In genomic region chr4:98905297-98905696, GRCh38 we compare ENCODE assay signal across 27 cellular contexts. TPM values are rescaled to one million over a fixed set of nuclear protein-coding genes. Genes with fewer than 3 reads are reported as not detected.
A peak's percentile ranks its signal among the peaks of the same experiment; 100 is the strongest.
DNase-seq lines count a peak whose midpoint lies in the region; ATAC-seq lines count a peak whose summit lies in the region.
"Had no signal": no experiment of that assay in that cellular context is flagged by ENCODE, and none has a peak within 500 bp of the region (broad histone marks: within the 10 kb centered on the region; RNA-seq: fewer than 3 reads in every experiment).

No MANE protein-coding gene starts in this region.

- H3K27ac ChIP-seq in GM23248 (peak overlapping the region; percentile 29), trophoblast cell (ENCODE audit: low read depth, low read length) (no peak overlapping the region)
- H3K27ac ChIP-seq: ascending aorta, epithelial cell of prostate, parathyroid adenoma, Peyer's patch, WERI-Rb-1 had no signal

- no peaks in the 10 kb centered on the region for H3K27me3 ChIP-seq in GM23248 (replicated peaks; ENCODE audit: insufficient read depth)
- H3K27me3 ChIP-seq in trophoblast cell (ENCODE audit: insufficient read depth, low read length), result no peaks in the 10 kb centered on the region
- H3K27me3 ChIP-seq: ascending aorta, Peyer's patch had no signal

- H3K9ac ChIP-seq in GM23248 (no peak overlapping the region), trophoblast cell (ENCODE audit: low read length) (no peak overlapping the region)
- H3K9ac ChIP-seq: parathyroid adenoma had no signal

- H3K23ac ChIP-seq in trophoblast cell (ENCODE audit: low read length), result no peak overlapping the region

- no peak overlapping the region for H4K12ac ChIP-seq in trophoblast cell (ENCODE audit: low read depth, low read length)

- WGBS in GM23248 (ENCODE audit: low coverage in 1 of 2, low lambda C conversion rate in 2 of 2, missing lambda C conversion rate in 2 of 2), 2 experiments, result 96 to 99% methylated on average over 3 of the region's 3 CpGs
- WGBS in trophoblast cell (ENCODE audit: extremely low coverage, insufficient coverage, insufficient read length), result no CpG with 5 or more reads among the region's 3 CpGs

- H3K9me3 Mint-ChIP-seq in activated naive CD4-positive, alpha-beta T cell treated with anti-CD3 and anti-CD28 coated beads, Interleukin-2, amount 50 U/mL, for 24 hours, result peaks cover 3% of the 10 kb centered on the region
- no peaks in the 10 kb centered on the region for H3K9me3 Mint-ChIP-seq in activated naive CD4-positive, alpha-beta T cell treated with anti-CD3 and anti-CD28 coated beads, Interleukin-2, amount 10 ng/mL, durations not matched to agents 7 days and 5 days
- H3K9me3 Mint-ChIP-seq in activated naive CD8-positive, alpha-beta T cell treated with anti-CD3 and anti-CD28 coated beads, Interleukin-2, amount 50 U/mL, for 24 hours, result no peaks in the 10 kb centered on the region
- H3K9me3 Mint-ChIP-seq in T-cell, result no peaks in the 10 kb centered on the region
- H3K9me3 Mint-ChIP-seq: immature natural killer cell, neural crest cell had no signal

- H2BK5ac ChIP-seq in trophoblast cell (ENCODE audit: low read depth, low read length, poor library complexity), result no peak overlapping the region

- no peak overlapping the region for H2AK5ac ChIP-seq in trophoblast cell (ENCODE audit: low read length)

- peaks cover 24% of the 10 kb centered on the region for H3K36me3 Mint-ChIP-seq in activated naive CD4-positive, alpha-beta T cell treated with anti-CD3 and anti-CD28 coated beads, Interleukin-2, amount 50 U/mL, for 24 hours
- peaks cover 38% of the 10 kb centered on the region for H3K36me3 Mint-ChIP-seq in activated naive CD4-positive, alpha-beta T cell treated with anti-CD3 and anti-CD28 coated beads, Interleukin-2, amount 10 ng/mL, durations not matched to agents 7 days and 5 days
- peaks cover 52% of the 10 kb centered on the region for H3K36me3 Mint-ChIP-seq in activated naive CD8-positive, alpha-beta T cell treated with anti-CD3 and anti-CD28 coated beads, Interleukin-2, amount 50 U/mL, for 24 hours (ENCODE audit: low read depth)
- H3K36me3 Mint-ChIP-seq in T-cell, result peaks cover 33% of the 10 kb centered on the region

- H2AFZ ChIP-seq in GM23248, result no peak overlapping the region
- H2AFZ ChIP-seq in trophoblast cell (ENCODE audit: insufficient read depth, low read length, poor library complexity), result no peak overlapping the region
- H2AFZ ChIP-seq: parathyroid adenoma had no signal

- CTCF ChIA-PET in activated naive CD4-positive, alpha-beta T cell treated with anti-CD3 and anti-CD28 coated beads, Interleukin-2, amount 10 ng/mL, durations not matched to agents 7 days and 5 days (lab: Charles Lee), result interaction anchor here (1.2 kb wide), 1 partner anchor 23 kb away, joined by 3 read pairs; the partner anchor contains the start of gene EIF4E
- CTCF ChIA-PET in T-cell (lab: Charles Lee), result interaction anchor here in 1 of 2 donors (0.6 kb wide), 1 partner anchor 758 kb away, joined by 4 read pairs; no protein-coding TSS in a partner anchor

- no peak overlapping the region for H3K4me3 Mint-ChIP-seq in activated naive CD4-positive, alpha-beta T cell treated with anti-CD3 and anti-CD28 coated beads, Interleukin-2, amount 50 U/mL, for 24 hours
- no peak overlapping the region for H3K4me3 Mint-ChIP-seq in activated naive CD4-positive, alpha-beta T cell treated with anti-CD3 and anti-CD28 coated beads, Interleukin-2, amount 10 ng/mL, durations not matched to agents 7 days and 5 days
- no peak overlapping the region for H3K4me3 Mint-ChIP-seq in activated naive CD8-positive, alpha-beta T cell treated with anti-CD3 and anti-CD28 coated beads, Interleukin-2, amount 50 U/mL, for 24 hours
- H3K4me3 Mint-ChIP-seq in T-cell, result no peak overlapping the region
- H3K4me3 Mint-ChIP-seq: activated naive CD8-positive, alpha-beta T cell; immature natural killer cell; neural crest cell had no signal

- no peak overlapping the region for H3K18ac ChIP-seq in trophoblast cell (ENCODE audit: low read length)

- in situ Hi-C loops in GM23248 (cut with MboI), result no loop called here

- H3K4me1 ChIP-seq in GM23248 (ENCODE audit: insufficient read depth), result peaks cover 30% of the 10 kb centered on the region
- peaks cover 0 to 2% of the 10 kb centered on the region in 2 experiments for H3K4me1 ChIP-seq in trophoblast cell (ENCODE audit: control insufficient read depth in 1 of 2, insufficient read depth in 2 of 2, low read length in 2 of 2)
- H3K4me1 ChIP-seq: parathyroid adenoma had no signal

- no peak for DNase-seq in activated naive CD4-positive, alpha-beta T cell treated with anti-CD3 and anti-CD28 coated beads, Interleukin-2, amount 10 ng/mL, durations not matched to agents 7 days and 5 days
- no peak for DNase-seq in GM23248
- DNase-seq in activated naive CD8-positive, alpha-beta T cell treated with anti-CD3 and anti-CD28 coated beads, Interleukin-2, amount 50 U/mL, for 24 hours, result no peak
- no peak for DNase-seq in trophoblast cell
- no peak for DNase-seq in T-cell
- DNase-seq: AML-193; cortex of kidney; effector memory CD4-positive, alpha-beta T cell; hypothalamus; immature natural killer cell; left cardiac atrium; mucosa of descending colon; NCI-H1436 treated with DMSO at 0.1 percent for 48 hours; NCI-H2081 treated with DMSO at 0.1 percent for 48 hours; Peyer's patch; SIG-M5; small intestine; stimulated activated naive CD4-positive, alpha-beta T cell; WERI-Rb-1 had no signal

- H3K14ac ChIP-seq in trophoblast cell (ENCODE audit: low read length), result no peak overlapping the region

- no peak overlapping the region for H2BK120ac ChIP-seq in trophoblast cell (ENCODE audit: insufficient read depth, low read length, poor library complexity)

- H4K8ac ChIP-seq in trophoblast cell (ENCODE audit: low read depth, low read length), result no peak overlapping the region

- H3K4ac ChIP-seq in trophoblast cell (ENCODE audit: low read depth, low read length), result peak overlapping the region; percentile 89

- peaks cover 14% of the 10 kb centered on the region for H3F3A ChIP-seq in GM23248 (ENCODE audit: insufficient read depth)

- no peaks in the 10 kb centered on the region for H3K79me1 ChIP-seq in trophoblast cell (ENCODE audit: low read length)

- H3K27ac Mint-ChIP-seq in activated naive CD4-positive, alpha-beta T cell treated with anti-CD3 and anti-CD28 coated beads, Interleukin-2, amount 50 U/mL, for 24 hours, result peak overlapping the region; percentile 52
- H3K27ac Mint-ChIP-seq in activated naive CD4-positive, alpha-beta T cell treated with anti-CD3 and anti-CD28 coated beads, Interleukin-2, amount 10 ng/mL, durations not matched to agents 7 days and 5 days, result no peak overlapping the region
- H3K27ac Mint-ChIP-seq in activated naive CD8-positive, alpha-beta T cell treated with anti-CD3 and anti-CD28 coated beads, Interleukin-2, amount 50 U/mL, for 24 hours, result peak overlapping the region; percentile 16
- H3K27ac Mint-ChIP-seq in T-cell, result no peak overlapping the region

- peaks cover 88% of the 10 kb centered on the region for H3K4me1 Mint-ChIP-seq in activated naive CD4-positive, alpha-beta T cell treated with anti-CD3 and anti-CD28 coated beads, Interleukin-2, amount 50 U/mL, for 24 hours
- H3K4me1 Mint-ChIP-seq in activated naive CD4-positive, alpha-beta T cell treated with anti-CD3 and anti-CD28 coated beads, Interleukin-2, amount 10 ng/mL, durations not matched to agents 7 days and 5 days, result peaks cover 8% of the 10 kb centered on the region
- H3K4me1 Mint-ChIP-seq in activated naive CD8-positive, alpha-beta T cell treated with anti-CD3 and anti-CD28 coated beads, Interleukin-2, amount 50 U/mL, for 24 hours, result peaks cover 62% of the 10 kb centered on the region
- H3K4me1 Mint-ChIP-seq in T-cell, result peaks cover 76 to 82% (median 78%) of the 10 kb centered on the region in 3 donors

- no peaks in the 10 kb centered on the region for H3K27me3 Mint-ChIP-seq in activated naive CD4-positive, alpha-beta T cell treated with anti-CD3 and anti-CD28 coated beads, Interleukin-2, amount 50 U/mL, for 24 hours
- H3K27me3 Mint-ChIP-seq in activated naive CD4-positive, alpha-beta T cell treated with anti-CD3 and anti-CD28 coated beads, Interleukin-2, amount 10 ng/mL, durations not matched to agents 7 days and 5 days, result no peaks in the 10 kb centered on the region
- H3K27me3 Mint-ChIP-seq in activated naive CD8-positive, alpha-beta T cell treated with anti-CD3 and anti-CD28 coated beads, Interleukin-2, amount 50 U/mL, for 24 hours, result no peaks in the 10 kb centered on the region
- no peaks in the 10 kb centered on the region for H3K27me3 Mint-ChIP-seq in T-cell
- H3K27me3 Mint-ChIP-seq: activated naive CD8-positive, alpha-beta T cell had no signal

- POLR2A ChIA-PET in T-cell (lab: Charles Lee), result no interaction called here

- H2BK12ac ChIP-seq in trophoblast cell (ENCODE audit: low read length), result no peak overlapping the region

- H3K4me2 ChIP-seq in GM23248 (ENCODE audit: unreplicated experiment) (peak overlapping the region; percentile 37), trophoblast cell (ENCODE audit: low read length) (no peak overlapping the region)

- H4K91ac ChIP-seq in trophoblast cell (ENCODE audit: low read depth, low read length), result no peak overlapping the region

- H3K36me3 ChIP-seq in GM23248 (ENCODE audit: low read depth) (peaks cover 15% of the 10 kb centered on the region; the same call in 1 of the 2 replicates), trophoblast cell (ENCODE audit: control insufficient read depth in 1 of 2, insufficient read depth in 2 of 2, low read length in 2 of 2) (peaks cover 4 to 8% of the 10 kb centered on the region in 2 experiments)

- no peaks in the 10 kb centered on the region for H4K20me1 ChIP-seq in GM23248 (ENCODE audit: insufficient read depth)

- H3K4me3 ChIP-seq in GM23248, result no peak overlapping the region
- no peak overlapping the region for H3K4me3 ChIP-seq in trophoblast cell (ENCODE audit: low read depth, low read length)
- H3K4me3 ChIP-seq: ascending aorta, mucosa of descending colon, Peyer's patch had no signal

- ATAC-seq in activated naive CD8-positive, alpha-beta T cell treated with anti-CD3 and anti-CD28 coated beads, Interleukin-2, amount 50 U/mL, for 24 hours, result peak; percentile 72
- ATAC-seq in GM18867 (IDR thresholded peaks at IDR 0.05; ENCODE audit: unreplicated experiment) (no peak), GM21381 (IDR thresholded peaks at IDR 0.05; ENCODE audit: unreplicated experiment) (no peak), T-cell (replicated peaks in 1 of 4) (no peak)
- ATAC-seq: left cardiac atrium, mucosa of descending colon had no signal

- H3K79me2 ChIP-seq in GM23248 (ENCODE audit: insufficient read depth) (peaks cover 100% of the 10 kb centered on the region), trophoblast cell (ENCODE audit: control insufficient read depth, insufficient read depth, low read length, poor library complexity) (peaks cover 8% of the 10 kb centered on the region)

- no peaks in the 10 kb centered on the region for H3K9me2 ChIP-seq in GM23248 (ENCODE audit: insufficient read depth)

- H3K9me3 ChIP-seq in GM23248 (ENCODE audit: low read depth), result no peaks in the 10 kb centered on the region
- no peaks in the 10 kb centered on the region for H3K9me3 ChIP-seq in trophoblast cell (ENCODE audit: insufficient read depth, low read depth, low read length)
- H3K9me3 ChIP-seq: ascending aorta, mucosa of descending colon, Peyer's patch had no signal

RNA-seq across cellular contexts. Expression of gene EIF4E, which starts 23.6 kb away (rescaled TPM):
- total RNA-seq in GM23248 (2014; rRNA removed; shearing (Covaris generic)), result 133 and 135 TPM in 2 replicates
- 105 and 113 TPM in 2 replicates for polyA plus RNA-seq in GM23248 (2016; fragmentation: Nextera tagmentation; extraction: Ambion mirVana)
- 65.0 and 68.6 TPM in 2 replicates for polyA plus RNA-seq in trophoblast cell (2013)
- total RNA-seq in T-cell, result 10 to 100 TPM; 39.4 to 60.6 (median 56.4) TPM

Comparison
In these comparisons a context has a peak if more than half of its experiments do, and no peak if none do; other contexts are left out.
1. H3K27ac Mint-ChIP-seq: peak in activated naive CD4-positive, alpha-beta T cell treated with anti-CD3 and anti-CD28 coated beads, Interleukin-2, amount 50 U/mL, for 24 hours (single experiment) and activated naive CD8-positive, alpha-beta T cell treated with anti-CD3 and anti-CD28 coated beads, Interleukin-2, amount 50 U/mL, for 24 hours (single experiment); none in activated naive CD4-positive, alpha-beta T cell treated with anti-CD3 and anti-CD28 coated beads, Interleukin-2, amount 10 ng/mL, durations not matched to agents 7 days and 5 days (single experiment) and T-cell (0 of 2).